Comparison of ENCODE assay signal across 8 cellular contexts in genomic region chr9:129177791-129178578, GRCh38. TPM values are rescaled to one million over a fixed set of nuclear protein-coding genes. Genes with fewer than 3 reads are reported as not detected.
A peak's percentile ranks its signal among the peaks of the same experiment; 100 is the strongest.
DNase-seq lines count a peak whose midpoint lies in the region; ATAC-seq and TF ChIP-seq lines count a peak whose summit lies in the region.

Gene IER5L, minus strand, starts transcription at chr9:129178261. Its CDS starts 209 bp downstream, at chr9:129178052.

- under 1% methylated on average over 91 of the region's 91 CpGs for WGBS in HUES64

- no peaks in the 10 kb centered on the region for H3K36me3 ChIP-seq in HUES64 (ENCODE audit: insufficient read depth, low read length)
- no peaks in the 10 kb centered on the region for H3K36me3 ChIP-seq in OCI-LY1 (ENCODE audit: insufficient read depth, low read length)
- no peaks in the 10 kb centered on the region for H3K36me3 ChIP-seq in mucosa of descending colon (ENCODE audit: low read depth)

- peak within 1 kb of the TSS; percentile 45; the same call in 1 of the 2 replicates for H3K9ac ChIP-seq in HUES64 (ENCODE audit: low read depth, low read length)
- peak within 1 kb of the TSS; percentile 50; the same call in 1 of the 2 replicates for H3K9ac ChIP-seq in OCI-LY1 (ENCODE audit: low read length)

- no peaks in the 10 kb centered on the region for H3K79me2 ChIP-seq in OCI-LY1 (ENCODE audit: insufficient read depth, low read length)

- intact Hi-C loops in mucosa of descending colon (cut with DNase I, micrococcal nuclease): loop anchor here in 1 of 2 donors (5.0 to 10.0 kb wide), 2 partner anchors 307 to 434 kb away; no protein-coding TSS in a partner anchor

- no peaks in the 10 kb centered on the region for H3K9me2 ChIP-seq in OCI-LY1 (ENCODE audit: low read depth, low read length)

- H3K27me3 ChIP-seq in HUES64 (ENCODE audit: insufficient read depth, low read length) (peaks cover 78% of the 10 kb centered on the region), OCI-LY1 (ENCODE audit: insufficient read depth, low read length) (peaks cover 13% of the 10 kb centered on the region; the same call in 1 of the 2 replicates)

- DNase-seq in D341Med (ENCODE audit: low spot score) (peak; percentile 99), activated T-cell treated with anti-CD3 and anti-CD28 coated beads for 24 hours (ENCODE audit: low read depth) (peak; percentile 88), epithelial cell of esophagus (ENCODE audit: low read depth) (peak; percentile 96), mucosa of descending colon (peak; percentile 95 to 97 (median 96))
- DNase-seq in stimulated activated CD8-positive, alpha-beta memory T cell treated with anti-CD3 and anti-CD28 coated beads, Interleukin-2, amount 100 ng/mL, for 48 hours (ENCODE audit: low read depth in 2 of 2): peak; percentile 85 to 89

- no peaks in the 10 kb centered on the region for H3F3A ChIP-seq in OCI-LY1 (ENCODE audit: insufficient read depth, low read length)

- peaks cover 15% of the 10 kb centered on the region for H3K4me1 ChIP-seq in HUES64 (ENCODE audit: insufficient read depth, low read length)
- peaks cover 44% of the 10 kb centered on the region for H3K4me1 ChIP-seq in OCI-LY1 (ENCODE audit: insufficient read depth, low read length, severe bottlenecking)
- peaks cover 41% of the 10 kb centered on the region for H3K4me1 ChIP-seq in mucosa of descending colon (ENCODE audit: low read depth)

- H3K4me3 ChIP-seq in HUES64 (ENCODE audit: low read length) (peak within 1 kb of the TSS; percentile 65), OCI-LY1 (ENCODE audit: low read depth, low read length, poor library complexity, severe bottlenecking) (peak within 1 kb of the TSS; percentile 61), epithelial cell of esophagus (ENCODE audit: low read length) (peak within 1 kb of the TSS; percentile 79), mucosa of descending colon (peak within 1 kb of the TSS; percentile 56)

- H3K9me3 ChIP-seq in HUES64 (ENCODE audit: insufficient read depth, low read depth, low read length) (no peaks in the 10 kb centered on the region), OCI-LY1 (ENCODE audit: low read length) (no peaks in the 10 kb centered on the region), mucosa of descending colon (no peaks in the 10 kb centered on the region)

- TF ChIP-seq CTCF in OCI-LY1 (IDR thresholded peaks at IDR 0.05; ENCODE audit: low read length) (no peak), epithelial cell of esophagus (IDR thresholded peaks at IDR 0.05; ENCODE audit: insufficient read depth, low read depth, low read length, missing control alignments) (no peak), mucosa of descending colon (IDR thresholded peaks at IDR 0.05) (no peak)

- H3K27ac ChIP-seq in HUES64 (ENCODE audit: low read depth, low read length) (no peak within 1 kb of the TSS), OCI-LY1 (ENCODE audit: low read depth, low read length, poor library complexity, severe bottlenecking) (no peak within 1 kb of the TSS)

- ATAC-seq in GM21515 (IDR thresholded peaks at IDR 0.05; ENCODE audit: unreplicated experiment) (peak; percentile 73), mucosa of descending colon (peak; percentile 78)

- peak within 1 kb of the TSS; percentile 90 for H3K4me2 ChIP-seq in OCI-LY1 (ENCODE audit: low read length)

- H4K20me1 ChIP-seq in OCI-LY1 (ENCODE audit: insufficient read depth, low read length): no peaks in the 10 kb centered on the region

- H2AFZ ChIP-seq in OCI-LY1 (ENCODE audit: low read length): no peak within 1 kb of the TSS

RNA-seq across cellular contexts. Expression of gene IER5L, which starts in this region (rescaled TPM):
- polyA plus RNA-seq in HUES64 (2013, experiment 1 of 2): 9.1 TPM
- 13.9 TPM for polyA plus RNA-seq in HUES64 (2013, experiment 2 of 2)
- 1 to 10 TPM; 5.8 to 8.2 (median 8.0) TPM for total RNA-seq in mucosa of descending colon
